In the genomic region with DNA sequence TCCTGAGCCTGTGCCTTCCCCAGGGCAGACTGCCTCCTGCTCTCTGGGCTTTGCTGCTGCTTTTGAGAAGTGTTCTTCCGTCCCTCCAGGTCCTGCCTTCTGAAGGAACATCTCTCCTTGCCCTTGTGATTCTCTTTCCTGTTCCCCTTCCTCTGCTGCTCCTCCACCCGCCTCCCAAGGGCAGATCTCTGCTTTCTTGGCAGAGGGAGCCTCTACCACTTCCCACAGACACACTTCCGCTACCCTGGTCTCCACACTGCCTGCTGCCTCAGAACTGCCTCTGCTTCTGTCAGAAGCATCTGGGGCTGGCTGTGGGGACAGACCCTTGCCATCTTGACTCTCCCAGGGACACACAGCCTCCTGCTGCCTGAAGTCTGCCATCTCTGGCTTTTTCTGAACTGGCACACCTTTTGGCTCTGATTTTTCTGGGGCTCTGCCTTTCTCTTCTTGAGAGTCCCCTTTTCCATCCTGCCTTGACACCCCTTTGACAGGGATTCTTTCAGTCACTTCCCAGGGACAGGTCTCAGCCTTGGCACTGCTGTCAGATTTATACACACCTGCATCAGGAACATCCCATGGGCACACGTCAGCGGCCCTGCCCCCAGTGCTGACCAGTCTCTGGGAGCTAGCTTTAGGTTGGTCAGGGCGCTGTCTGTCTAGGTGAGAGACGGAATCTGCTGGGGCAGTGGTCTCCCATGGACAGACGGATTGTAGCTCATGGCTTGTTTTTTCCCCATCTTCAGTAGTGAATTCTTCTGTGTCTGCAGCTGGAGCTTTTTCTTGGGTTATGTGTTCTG, we compare ENCODE assay signal across 1 cellular context.
TF ChIP-seq lines count a peak whose summit lies in the region.

No MANE protein-coding gene starts in this region.

TF ChIP-seq in GM23338, 12 proteins besides CTCF, POLR2A, EP300 and RAD21 (continued from another document):
- TF ChIP-seq, protein P1, sequence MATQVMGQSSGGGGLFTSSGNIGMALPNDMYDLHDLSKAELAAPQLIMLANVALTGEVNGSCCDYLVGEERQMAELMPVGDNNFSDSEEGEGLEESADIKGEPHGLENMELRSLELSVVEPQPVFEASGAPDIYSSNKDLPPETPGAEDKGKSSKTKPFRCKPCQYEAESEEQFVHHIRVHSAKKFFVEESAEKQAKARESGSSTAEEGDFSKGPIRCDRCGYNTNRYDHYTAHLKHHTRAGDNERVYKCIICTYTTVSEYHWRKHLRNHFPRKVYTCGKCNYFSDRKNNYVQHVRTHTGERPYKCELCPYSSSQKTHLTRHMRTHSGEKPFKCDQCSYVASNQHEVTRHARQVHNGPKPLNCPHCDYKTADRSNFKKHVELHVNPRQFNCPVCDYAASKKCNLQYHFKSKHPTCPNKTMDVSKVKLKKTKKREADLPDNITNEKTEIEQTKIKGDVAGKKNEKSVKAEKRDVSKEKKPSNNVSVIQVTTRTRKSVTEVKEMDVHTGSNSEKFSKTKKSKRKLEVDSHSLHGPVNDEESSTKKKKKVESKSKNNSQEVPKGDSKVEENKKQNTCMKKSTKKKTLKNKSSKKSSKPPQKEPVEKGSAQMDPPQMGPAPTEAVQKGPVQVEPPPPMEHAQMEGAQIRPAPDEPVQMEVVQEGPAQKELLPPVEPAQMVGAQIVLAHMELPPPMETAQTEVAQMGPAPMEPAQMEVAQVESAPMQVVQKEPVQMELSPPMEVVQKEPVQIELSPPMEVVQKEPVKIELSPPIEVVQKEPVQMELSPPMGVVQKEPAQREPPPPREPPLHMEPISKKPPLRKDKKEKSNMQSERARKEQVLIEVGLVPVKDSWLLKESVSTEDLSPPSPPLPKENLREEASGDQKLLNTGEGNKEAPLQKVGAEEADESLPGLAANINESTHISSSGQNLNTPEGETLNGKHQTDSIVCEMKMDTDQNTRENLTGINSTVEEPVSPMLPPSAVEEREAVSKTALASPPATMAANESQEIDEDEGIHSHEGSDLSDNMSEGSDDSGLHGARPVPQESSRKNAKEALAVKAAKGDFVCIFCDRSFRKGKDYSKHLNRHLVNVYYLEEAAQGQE (IDR thresholded peaks at IDR 0.05; ENCODE audit: unreplicated experiment), result no peak
- TF ChIP-seq CREB1 (CRISPR knock-in tag; IDR thresholded peaks at IDR 0.05; ENCODE audit: low read depth) (no peak), EZH2phosphoT487 (IDR thresholded peaks at IDR 0.05; ENCODE audit: unreplicated experiment) (no peak), STAT1 (IDR thresholded peaks at IDR 0.05; ENCODE audit: unreplicated experiment) (no peak), JUNB (IDR thresholded peaks at IDR 0.05; ENCODE audit: unreplicated experiment) (no peak), ZNF331 (CRISPR knock-in tag; IDR thresholded peaks at IDR 0.05; ENCODE audit: low read depth) (no peak), EZH2 (IDR thresholded peaks at IDR 0.05; ENCODE audit: low read depth, unreplicated experiment) (no peak), POLR2AphosphoS5 (IDR thresholded peaks at IDR 0.05; ENCODE audit: low read depth) (no peak)
- TF ChIP-seq, protein P2, sequence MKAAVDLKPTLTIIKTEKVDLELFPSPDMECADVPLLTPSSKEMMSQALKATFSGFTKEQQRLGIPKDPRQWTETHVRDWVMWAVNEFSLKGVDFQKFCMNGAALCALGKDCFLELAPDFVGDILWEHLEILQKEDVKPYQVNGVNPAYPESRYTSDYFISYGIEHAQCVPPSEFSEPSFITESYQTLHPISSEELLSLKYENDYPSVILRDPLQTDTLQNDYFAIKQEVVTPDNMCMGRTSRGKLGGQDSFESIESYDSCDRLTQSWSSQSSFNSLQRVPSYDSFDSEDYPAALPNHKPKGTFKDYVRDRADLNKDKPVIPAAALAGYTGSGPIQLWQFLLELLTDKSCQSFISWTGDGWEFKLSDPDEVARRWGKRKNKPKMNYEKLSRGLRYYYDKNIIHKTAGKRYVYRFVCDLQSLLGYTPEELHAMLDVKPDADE (IDR thresholded peaks at IDR 0.05), result no peak
